ENCODE assay signal across 22 cellular contexts in the genomic region with DNA sequence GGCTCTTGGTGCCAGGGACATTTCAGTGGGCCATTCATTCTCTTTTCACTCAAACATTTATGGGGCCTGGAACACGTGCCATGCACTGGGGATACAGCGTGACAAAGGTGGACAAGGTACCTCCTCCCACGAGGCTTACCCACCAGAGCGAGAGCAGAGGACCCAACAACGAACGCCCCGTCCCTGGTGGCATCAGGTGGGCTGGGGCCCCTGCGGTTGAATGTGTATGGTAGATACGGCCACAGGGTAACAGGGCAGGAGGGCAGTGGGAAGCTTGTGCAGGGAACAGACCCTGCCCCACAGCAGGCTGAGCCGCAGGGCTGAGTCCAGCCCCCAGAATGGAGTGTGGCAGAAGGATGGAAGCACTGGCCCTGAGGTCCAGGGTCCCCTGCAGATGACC.
DNase-seq lines count a peak whose midpoint lies in the region; FAIRE-seq and TF ChIP-seq lines count a peak whose summit lies in the region.
"Had no signal": no experiment of that assay in that cellular context is flagged by ENCODE, and none has a peak within 500 bp of the region (broad histone marks: within the 10 kb centered on the region; RNA-seq: fewer than 3 reads in every experiment).

No MANE protein-coding gene starts in this region.

- H4K20me1 ChIP-seq in endothelial cell of umbilical vein (replicated peaks; ENCODE audit: control insufficient read depth, extremely low read depth, insufficient read depth, low read length): no peaks in the 10 kb centered on the region

- no peak overlapping the region for H2AFZ ChIP-seq in endothelial cell of umbilical vein (ENCODE audit: low read depth, low read length)

- no peaks in the 10 kb centered on the region for H3K9me3 ChIP-seq in endothelial cell of umbilical vein (replicated peaks; ENCODE audit: control insufficient read depth, insufficient read depth, low read length)
- H3K9me3 ChIP-seq: SJSA1, tibial nerve had no signal

- DNase-seq in activated CD4-positive, alpha-beta T cell treated with anti-CD3 and anti-CD28 coated beads, Interleukin-2, amount 10 ng/mL, durations not matched to agents 7 days and 5 days: no peak
- no peak for DNase-seq in activated CD4-positive, alpha-beta T cell treated with anti-CD3 and anti-CD28 coated beads for 48 hours
- DNase-seq in activated CD4-positive, alpha-beta memory T cell treated with anti-CD3 and anti-CD28 coated beads for 36 hours: no peak
- no peak for DNase-seq in endothelial cell of umbilical vein (ENCODE audit: low read depth, low spot score)
- peak; percentile 24 for DNase-seq in stimulated activated CD8-positive, alpha-beta memory T cell treated with anti-CD3 and anti-CD28 coated beads, Interleukin-4, amount 100 ng/mL, for 48 hours
- DNase-seq in NCI-H2081 (lab: John Stamatoyannopoulos, UW): no peak
- no peak for DNase-seq in AG08395 (ENCODE audit: low spot score)
- DNase-seq in SW 1271 (lab: John Stamatoyannopoulos, UW): no peak
- DNase-seq: activated CD4-positive, alpha-beta T cell treated with anti-CD3 and anti-CD28 coated beads for 4 hours; activated T-cell treated with anti-CD3 and anti-CD28 coated beads, Interleukin-2, amount 50 U/mL, for 72 hours; amniotic stem cell; CD4-positive, alpha-beta T cell; central memory CD4-positive, alpha-beta T cell; effector memory CD4-positive, alpha-beta T cell; glutamatergic neuron; immature natural killer cell; NCI-H1105 treated with DMSO at 0.1 percent for 48 hours; NCI-H748 treated with DMSO at 0.1 percent for 48 hours had no signal

- H3K9me1 ChIP-seq in endothelial cell of umbilical vein (replicated peaks; ENCODE audit: control insufficient read depth, extremely low read depth, insufficient read depth, low read length): no peaks in the 10 kb centered on the region

- peaks cover 5% of the 10 kb centered on the region for H3K27me3 Mint-ChIP-seq in activated CD4-positive, alpha-beta T cell treated with anti-CD3 and anti-CD28 coated beads, Interleukin-2, amount 10 ng/mL, durations not matched to agents 7 days and 5 days
- H3K27me3 Mint-ChIP-seq in activated CD4-positive, alpha-beta memory T cell treated with anti-CD3 and anti-CD28 coated beads for 36 hours: no peaks in the 10 kb centered on the region
- H3K27me3 Mint-ChIP-seq: CD4-positive, alpha-beta T cell; progenitor cell of endocrine pancreas had no signal

- CTCF ChIA-PET in activated CD4-positive, alpha-beta T cell treated with anti-CD3 and anti-CD28 coated beads, Interleukin-2, amount 10 ng/mL, durations not matched to agents 7 days and 5 days (lab: Charles Lee): interaction anchor here (1.1 to 1.4 kb wide), 2 partner anchors 10 to 382 kb away, joined by 4 to 5 read pairs; no protein-coding TSS in a partner anchor
- CTCF ChIA-PET in activated CD4-positive, alpha-beta memory T cell treated with anti-CD3 and anti-CD28 coated beads for 36 hours (lab: Charles Lee): interaction anchor here (1.4 kb wide), 1 partner anchor 133 kb away, joined by 3 read pairs; no protein-coding TSS in a partner anchor
- CTCF ChIA-PET in endothelial cell of umbilical vein (lab: Charles Lee): interaction anchor here (1.2 to 2.1 kb wide), 5 partner anchors 10 to 90 kb away, joined by 3 to 25 read pairs (median 5); no protein-coding TSS in a partner anchor

- H3K9ac ChIP-seq in endothelial cell of umbilical vein (replicated peaks; ENCODE audit: extremely low read depth, insufficient read depth, low read length): no peak overlapping the region

- no peaks in the 10 kb centered on the region for H3K27me3 ChIP-seq in endothelial cell of umbilical vein (ENCODE audit: control insufficient read depth in 2 of 2, insufficient read depth in 2 of 2, low read length in 2 of 2)
- H3K27me3 ChIP-seq: SJSA1, tibial nerve had no signal

- peaks cover 2% of the 10 kb centered on the region for H3K9me3 Mint-ChIP-seq in activated CD4-positive, alpha-beta T cell treated with anti-CD3 and anti-CD28 coated beads, Interleukin-2, amount 10 ng/mL, durations not matched to agents 7 days and 5 days
- H3K9me3 Mint-ChIP-seq in activated CD4-positive, alpha-beta memory T cell treated with anti-CD3 and anti-CD28 coated beads for 36 hours: no peaks in the 10 kb centered on the region
- H3K9me3 Mint-ChIP-seq: activated T-cell treated with anti-CD3 and anti-CD28 coated beads, Interleukin-2, amount 50 U/mL, for 72 hours; CD4-positive, alpha-beta T cell; immature natural killer cell; natural killer cell treated with Interleukin-12 subunit alpha and Interleukin-12 subunit beta and Interleukin-15 and Interleukin-18, amount 100 ng/mL, for 72 hours had no signal

- TF ChIP-seq CTCF in endothelial cell of umbilical vein (IDR thresholded peaks at IDR 0.05; ENCODE audit: extremely low read depth in 1 of 2, insufficient read depth in 1 of 2, low read depth in 1 of 2, low read length in 2 of 2): no peak

- no peaks in the 10 kb centered on the region for H3K36me3 ChIP-seq in endothelial cell of umbilical vein (ENCODE audit: control insufficient read depth in 2 of 2, extremely low read depth in 1 of 2, insufficient read depth in 2 of 2, low read length in 2 of 2)
- H3K36me3 ChIP-seq: SJSA1, tibial nerve had no signal

- no peak overlapping the region for H3K4me2 ChIP-seq in endothelial cell of umbilical vein (ENCODE audit: insufficient read depth, low read length)

- POLR2A ChIA-PET in activated CD4-positive, alpha-beta T cell treated with anti-CD3 and anti-CD28 coated beads, Interleukin-2, amount 10 ng/mL, durations not matched to agents 7 days and 5 days (lab: Charles Lee): no interaction called here
- POLR2A ChIA-PET in activated CD4-positive, alpha-beta memory T cell treated with anti-CD3 and anti-CD28 coated beads for 36 hours (lab: Charles Lee): no interaction called here
- POLR2A ChIA-PET in endothelial cell of umbilical vein (lab: Charles Lee): interaction anchor here (1.5 kb wide), 1 partner anchor 26 kb away, joined by 5 read pairs; no protein-coding TSS in a partner anchor

- TF ChIP-seq POLR2A in endothelial cell of umbilical vein (IDR thresholded peaks at IDR 0.05; ENCODE audit: low read depth, low read length): no peak

- H3K4me1 ChIP-seq in endothelial cell of umbilical vein (ENCODE audit: control insufficient read depth, extremely low read depth, insufficient read depth, low read length): peaks cover 23% of the 10 kb centered on the region

- no peaks in the 10 kb centered on the region for H3K79me2 ChIP-seq in endothelial cell of umbilical vein (ENCODE audit: control insufficient read depth, insufficient read depth, low read length)

- no peak overlapping the region for H3K4me3 ChIP-seq in endothelial cell of umbilical vein (replicated peaks in 1 of 3; ENCODE audit: insufficient read depth in 1 of 3, low read depth in 1 of 3, low read length in 3 of 3)
- H3K4me3 ChIP-seq: SJSA1, tibial nerve had no signal

- no peak for FAIRE-seq in endothelial cell of umbilical vein (lab: Jason Lieb, UNC)

- H3K27ac ChIP-seq in endothelial cell of umbilical vein (ENCODE audit: insufficient read depth, low read depth, low read length): peak overlapping the region; percentile 94
- H3K27ac ChIP-seq: SJSA1 had no signal

- intact Hi-C loops in activated CD4-positive, alpha-beta memory T cell treated with anti-CD3 and anti-CD28 coated beads for 36 hours (cut with micrococcal nuclease): loop anchor here (2.0 to 5.0 kb wide), 2 partner anchors 21 to 37 kb away; no protein-coding TSS in a partner anchor
- intact Hi-C loops in endothelial cell of umbilical vein (cut with micrococcal nuclease): loop anchor here (2.0 kb wide), 3 partner anchors 39 to 81 kb away; partner anchors contain the start of gene LRRC32

- peaks cover 65% of the 10 kb centered on the region for H3K4me1 Mint-ChIP-seq in activated CD4-positive, alpha-beta T cell treated with anti-CD3 and anti-CD28 coated beads, Interleukin-2, amount 10 ng/mL, durations not matched to agents 7 days and 5 days
- H3K4me1 Mint-ChIP-seq in activated CD4-positive, alpha-beta memory T cell treated with anti-CD3 and anti-CD28 coated beads for 36 hours (ENCODE audit: low read depth): peaks cover 44% of the 10 kb centered on the region

- H3K27ac Mint-ChIP-seq in activated CD4-positive, alpha-beta T cell treated with anti-CD3 and anti-CD28 coated beads, Interleukin-2, amount 10 ng/mL, durations not matched to agents 7 days and 5 days: peak overlapping the region; percentile 86
- peak overlapping the region; percentile 86 for H3K27ac Mint-ChIP-seq in activated CD4-positive, alpha-beta memory T cell treated with anti-CD3 and anti-CD28 coated beads for 36 hours
- H3K27ac Mint-ChIP-seq: activated T-cell treated with anti-CD3 and anti-CD28 coated beads, Interleukin-2, amount 50 U/mL, for 72 hours; CD4-positive, alpha-beta T cell; progenitor cell of endocrine pancreas had no signal

- H3K36me3 Mint-ChIP-seq in activated CD4-positive, alpha-beta T cell treated with anti-CD3 and anti-CD28 coated beads, Interleukin-2, amount 10 ng/mL, durations not matched to agents 7 days and 5 days (ENCODE audit: low read depth): no peaks in the 10 kb centered on the region
- H3K36me3 Mint-ChIP-seq in activated CD4-positive, alpha-beta memory T cell treated with anti-CD3 and anti-CD28 coated beads for 36 hours: peaks cover 4% of the 10 kb centered on the region
- H3K36me3 Mint-ChIP-seq: immature natural killer cell; natural killer cell treated with Interleukin-12 subunit alpha and Interleukin-12 subunit beta and Interleukin-15 and Interleukin-18, amount 100 ng/mL, for 72 hours had no signal

- dilution Hi-C loops in endothelial cell of umbilical vein (cut with MboI; ENCODE audit: extremely low pct_ligation_motif_present, low sequenced_read_pairs): no loop called here

- no peak overlapping the region for H3K4me3 Mint-ChIP-seq in activated CD4-positive, alpha-beta T cell treated with anti-CD3 and anti-CD28 coated beads, Interleukin-2, amount 10 ng/mL, durations not matched to agents 7 days and 5 days
- H3K4me3 Mint-ChIP-seq in activated CD4-positive, alpha-beta memory T cell treated with anti-CD3 and anti-CD28 coated beads for 36 hours: no peak overlapping the region
- H3K4me3 Mint-ChIP-seq: CD4-positive, alpha-beta T cell; immature natural killer cell; natural killer cell treated with Interleukin-12 subunit alpha and Interleukin-12 subunit beta and Interleukin-15 and Interleukin-18, amount 100 ng/mL, for 72 hours had no signal

- no TSS peak for BruUV-seq in endothelial cell of umbilical vein (replicated peaks; lab: Mats Ljungman, UMichigan)

TF ChIP-seq in endothelial cell of umbilical vein, 7 proteins besides CTCF, POLR2A, EP300 and RAD21:
- TF ChIP-seq JUN (IDR thresholded peaks at IDR 0.05; ENCODE audit: borderline replicate concordance, insufficient read depth, insufficient read length, low read depth) (no peak), FOS (IDR thresholded peaks at IDR 0.05; ENCODE audit: borderline replicate concordance, insufficient read depth, low read length) (no peak), EZH2 (IDR thresholded peaks at IDR 0.05; ENCODE audit: borderline replicate concordance, low read depth, low read length, severe bottlenecking) (no peak), POLR2AphosphoS5 (IDR thresholded peaks at IDR 0.05; ENCODE audit: insufficient read depth, low read depth, low read length) (no peak)
